ENCODE assay signal across 21 cellular contexts in the genomic region with DNA sequence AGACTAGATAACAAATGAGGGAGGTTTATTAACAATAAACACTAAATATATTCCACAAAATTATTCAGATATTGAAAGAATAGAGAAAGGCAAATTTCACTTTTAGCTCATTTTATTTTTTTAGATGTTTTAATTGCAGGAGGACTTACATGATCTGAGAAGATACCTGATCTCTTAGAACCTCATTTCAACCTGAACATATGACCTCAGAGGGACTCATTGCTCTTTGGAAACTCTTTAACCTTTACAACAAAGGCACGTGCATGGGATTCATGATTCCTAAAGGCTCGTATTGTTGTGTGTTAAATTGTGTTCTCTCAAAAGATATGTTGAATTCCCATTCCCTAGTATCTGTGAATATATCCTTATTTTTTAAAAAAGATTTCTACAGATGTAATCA. TPM values are rescaled to one million over a fixed set of nuclear protein-coding genes. Genes with fewer than 3 reads are reported as not detected.
DNase-seq lines count a peak whose midpoint lies in the region; ATAC-seq and TF ChIP-seq lines count a peak whose summit lies in the region.
"Had no signal": no experiment of that assay in that cellular context is flagged by ENCODE, and none has a peak within 500 bp of the region (broad histone marks: within the 10 kb centered on the region; RNA-seq: fewer than 3 reads in every experiment).

No MANE protein-coding gene starts in this region.

- intact Hi-C loops in activated CD4-positive, alpha-beta memory T cell treated with anti-CD3 and anti-CD28 coated beads for 36 hours (cut with micrococcal nuclease) = loop anchor here (5.0 kb wide), 1 partner anchor 36 kb away; a partner anchor contains a TSS

- no peaks in the 10 kb centered on the region for H3K9me3 ChIP-seq in MM.1S (replicated peaks; ENCODE audit: insufficient read depth, low read length)
- no peaks in the 10 kb centered on the region for H3K9me3 ChIP-seq in effector memory CD4-positive, alpha-beta T cell (ENCODE audit: control insufficient read depth, low read length)
- H3K9me3 ChIP-seq: BE2C, ovary had no signal

- H3K36me3 Mint-ChIP-seq in activated naive CD4-positive, alpha-beta T cell treated with anti-CD3 and anti-CD28 coated beads, Interleukin-2, amount 50 U/mL, for 24 hours = no peaks in the 10 kb centered on the region
- H3K36me3 Mint-ChIP-seq in activated naive CD8-positive, alpha-beta T cell = no peaks in the 10 kb centered on the region
- no peaks in the 10 kb centered on the region for H3K36me3 Mint-ChIP-seq in stimulated activated effector memory CD8-positive, alpha-beta T cell treated with anti-CD3 and anti-CD28 coated beads, Interleukin-12 subunit alpha, Interleukin-12 subunit beta, amount 100 ng/mL, for 72 hours
- H3K36me3 Mint-ChIP-seq in activated CD4-positive, alpha-beta memory T cell treated with anti-CD3 and anti-CD28 coated beads for 36 hours = no peaks in the 10 kb centered on the region

- H3K4me1 Mint-ChIP-seq in activated naive CD4-positive, alpha-beta T cell treated with anti-CD3 and anti-CD28 coated beads, Interleukin-2, amount 50 U/mL, for 24 hours = peaks cover 20% of the 10 kb centered on the region
- peaks cover 14% of the 10 kb centered on the region for H3K4me1 Mint-ChIP-seq in activated naive CD8-positive, alpha-beta T cell (ENCODE audit: low read depth)
- peaks cover 9% of the 10 kb centered on the region for H3K4me1 Mint-ChIP-seq in stimulated activated effector memory CD8-positive, alpha-beta T cell treated with anti-CD3 and anti-CD28 coated beads, Interleukin-12 subunit alpha, Interleukin-12 subunit beta, amount 100 ng/mL, for 72 hours
- peaks cover 16% of the 10 kb centered on the region for H3K4me1 Mint-ChIP-seq in activated CD4-positive, alpha-beta memory T cell treated with anti-CD3 and anti-CD28 coated beads for 36 hours (ENCODE audit: low read depth)

- H3K4me3 Mint-ChIP-seq in activated naive CD4-positive, alpha-beta T cell treated with anti-CD3 and anti-CD28 coated beads, Interleukin-2, amount 50 U/mL, for 24 hours = peak overlapping the region; percentile 26
- no peak overlapping the region for H3K4me3 Mint-ChIP-seq in activated naive CD8-positive, alpha-beta T cell
- H3K4me3 Mint-ChIP-seq in stimulated activated effector memory CD8-positive, alpha-beta T cell treated with anti-CD3 and anti-CD28 coated beads, Interleukin-12 subunit alpha, Interleukin-12 subunit beta, amount 100 ng/mL, for 72 hours = no peak overlapping the region
- H3K4me3 Mint-ChIP-seq in activated CD4-positive, alpha-beta memory T cell treated with anti-CD3 and anti-CD28 coated beads for 36 hours = no peak overlapping the region
- H3K4me3 Mint-ChIP-seq: H9, T-helper 17 cell had no signal

- H3K79me2 ChIP-seq in MM.1S (ENCODE audit: low read length) = no peaks in the 10 kb centered on the region

- no peaks in the 10 kb centered on the region for H3K36me3 ChIP-seq in MM.1S (replicated peaks; ENCODE audit: insufficient read depth, low read length)
- H3K36me3 ChIP-seq in effector memory CD4-positive, alpha-beta T cell (ENCODE audit: control insufficient read depth, insufficient read depth, low read length) = no peaks in the 10 kb centered on the region
- H3K36me3 ChIP-seq: BE2C, brain microvascular endothelial cell, left ventricle myocardium inferior, ovary had no signal

- H3F3A ChIP-seq in MM.1S (ENCODE audit: insufficient read depth, low read length) = no peaks in the 10 kb centered on the region

- no peak overlapping the region for H3K27ac ChIP-seq in MM.1S (ENCODE audit: low read length)
- H3K27ac ChIP-seq in effector memory CD4-positive, alpha-beta T cell (ENCODE audit: insufficient read depth, low read length, poor library complexity, severe bottlenecking) = no peak overlapping the region
- H3K27ac ChIP-seq: brain microvascular endothelial cell, left ventricle myocardium inferior, ovary, SK-N-MC had no signal

- POLR2A ChIA-PET in activated CD4-positive, alpha-beta memory T cell treated with anti-CD3 and anti-CD28 coated beads for 36 hours (lab: Charles Lee) = no interaction called here

- H3K9me2 ChIP-seq in MM.1S (replicated peaks; ENCODE audit: insufficient read depth, low read length) = no peaks in the 10 kb centered on the region

- DNase-seq in activated naive CD4-positive, alpha-beta T cell treated with anti-CD3 and anti-CD28 coated beads, Interleukin-2, amount 50 U/mL, for 16 hours = no peak
- DNase-seq in MM.1S = no peak
- no peak for DNase-seq in stimulated activated effector memory CD8-positive, alpha-beta T cell treated with anti-CD3 and anti-CD28 coated beads, Interleukin-12 subunit alpha, Interleukin-12 subunit beta, amount 100 ng/mL, for 72 hours (ENCODE audit: low spot score in 2 of 2)
- no peak for DNase-seq in activated CD4-positive, alpha-beta memory T cell treated with anti-CD3 and anti-CD28 coated beads for 36 hours
- no peak for DNase-seq in effector memory CD4-positive, alpha-beta T cell
- DNase-seq: activated gamma-delta T cell; amniotic stem cell; BE2C; brain microvascular endothelial cell; H9; left ventricle myocardium inferior; NCI-H2029 treated with DMSO at 0.1 percent for 48 hours; NCI-H2227 treated with DMSO at 0.1 percent for 48 hours; ovary; stimulated activated CD8-positive, alpha-beta memory T cell treated with anti-CD3 and anti-CD28 coated beads, Interleukin-4, amount 100 ng/mL, for 48 hours; T-helper 17 cell; trophoblast cell had no signal

- H3K4me1 ChIP-seq in MM.1S (ENCODE audit: low read length) = 0 out of 2 replicates have a peak, but pooled peaks cover 6% of the 10 kb centered on the region
- H3K4me1 ChIP-seq in effector memory CD4-positive, alpha-beta T cell (ENCODE audit: control insufficient read depth, insufficient read depth, low read length, poor library complexity, severe bottlenecking) = no peaks in the 10 kb centered on the region
- H3K4me1 ChIP-seq: BE2C, left ventricle myocardium inferior had no signal

- no peak overlapping the region for H3K9ac ChIP-seq in MM.1S (ENCODE audit: low read length)

- no peaks in the 10 kb centered on the region for H3K9me3 Mint-ChIP-seq in activated naive CD4-positive, alpha-beta T cell treated with anti-CD3 and anti-CD28 coated beads, Interleukin-2, amount 50 U/mL, for 24 hours
- no peaks in the 10 kb centered on the region for H3K9me3 Mint-ChIP-seq in activated naive CD8-positive, alpha-beta T cell (ENCODE audit: low read depth)
- no peaks in the 10 kb centered on the region for H3K9me3 Mint-ChIP-seq in stimulated activated effector memory CD8-positive, alpha-beta T cell treated with anti-CD3 and anti-CD28 coated beads, Interleukin-12 subunit alpha, Interleukin-12 subunit beta, amount 100 ng/mL, for 72 hours
- no peaks in the 10 kb centered on the region for H3K9me3 Mint-ChIP-seq in activated CD4-positive, alpha-beta memory T cell treated with anti-CD3 and anti-CD28 coated beads for 36 hours
- H3K9me3 Mint-ChIP-seq: H9 had no signal

- H3K4me3 ChIP-seq in MM.1S (ENCODE audit: low read length) = no peak overlapping the region
- H3K4me3 ChIP-seq in effector memory CD4-positive, alpha-beta T cell (ENCODE audit: insufficient read depth, low read depth, low read length, poor library complexity, severe bottlenecking) = no peak overlapping the region
- H3K4me3 ChIP-seq: left ventricle myocardium inferior, ovary, SK-N-MC had no signal

- no peak overlapping the region for H2AFZ ChIP-seq in MM.1S (ENCODE audit: low read length)

- peak overlapping the region; percentile 83 for H3K27ac Mint-ChIP-seq in activated naive CD4-positive, alpha-beta T cell treated with anti-CD3 and anti-CD28 coated beads, Interleukin-2, amount 50 U/mL, for 24 hours
- H3K27ac Mint-ChIP-seq in activated naive CD8-positive, alpha-beta T cell = peak overlapping the region; percentile 62
- peak overlapping the region; percentile 56 for H3K27ac Mint-ChIP-seq in stimulated activated effector memory CD8-positive, alpha-beta T cell treated with anti-CD3 and anti-CD28 coated beads, Interleukin-12 subunit alpha, Interleukin-12 subunit beta, amount 100 ng/mL, for 72 hours
- no peak overlapping the region for H3K27ac Mint-ChIP-seq in activated CD4-positive, alpha-beta memory T cell treated with anti-CD3 and anti-CD28 coated beads for 36 hours

- H3K27me3 ChIP-seq in MM.1S (replicated peaks; ENCODE audit: insufficient read depth, low read length) = no peaks in the 10 kb centered on the region
- H3K27me3 ChIP-seq in effector memory CD4-positive, alpha-beta T cell (replicated peaks; ENCODE audit: control insufficient read depth, insufficient read depth, low read length, poor library complexity, severe bottlenecking) = no peaks in the 10 kb centered on the region
- H3K27me3 ChIP-seq: BE2C, brain microvascular endothelial cell, ovary had no signal

- H3K4me2 ChIP-seq in MM.1S (ENCODE audit: low read depth, low read length) = 0 out of 2 replicates have a peak overlapping the region, but pooled peaks have one; percentile 0

- no peaks in the 10 kb centered on the region for H4K20me1 ChIP-seq in MM.1S (ENCODE audit: insufficient read depth, low read length)

- CTCF ChIA-PET in activated CD4-positive, alpha-beta memory T cell treated with anti-CD3 and anti-CD28 coated beads for 36 hours (lab: Charles Lee) = no interaction called here

- ATAC-seq in stimulated activated effector memory CD8-positive, alpha-beta T cell treated with anti-CD3 and anti-CD28 coated beads, Interleukin-12 subunit alpha, Interleukin-12 subunit beta, amount 100 ng/mL, for 72 hours = no peak
- no peak for ATAC-seq in GM21515 (IDR thresholded peaks at IDR 0.05; ENCODE audit: unreplicated experiment)
- ATAC-seq: T-helper 17 cell had no signal

- TF ChIP-seq CTCF in MM.1S (IDR thresholded peaks at IDR 0.05; ENCODE audit: low read length) = no peak

- H3K27me3 Mint-ChIP-seq in activated naive CD4-positive, alpha-beta T cell treated with anti-CD3 and anti-CD28 coated beads, Interleukin-2, amount 50 U/mL, for 24 hours = no peaks in the 10 kb centered on the region
- no peaks in the 10 kb centered on the region for H3K27me3 Mint-ChIP-seq in activated naive CD8-positive, alpha-beta T cell
- H3K27me3 Mint-ChIP-seq in activated CD4-positive, alpha-beta memory T cell treated with anti-CD3 and anti-CD28 coated beads for 36 hours = no peaks in the 10 kb centered on the region
- H3K27me3 Mint-ChIP-seq: T-helper 17 cell had no signal

RNA-seq across cellular contexts. Expression of a gene that starts 35.7 kb away (rescaled TPM):
- 10 to 100 TPM; 46.5 to 51.2 TPM for total RNA-seq in activated CD4-positive, alpha-beta memory T cell treated with anti-CD3 and anti-CD28 coated beads for 36 hours
